ENCODE assay signal across 24 cellular contexts in genomic region chr11:112810951-112811350, GRCh38.
"Had no signal": no experiment of that assay in that cellular context is flagged by ENCODE, and none has a peak within 500 bp of the region (broad histone marks: within the 10 kb centered on the region; RNA-seq: fewer than 3 reads in every experiment).

No MANE protein-coding gene starts in this region.

- H3K4me3 Mint-ChIP-seq: activated B cell treated with CpG ODN at 0.5 μM for 24 hours; activated CD4-positive, alpha-beta memory T cell treated with anti-CD3 and anti-CD28 coated beads, Interleukin-2, amount 10 ng/mL, durations not matched to agents 7 days and 5 days; activated CD4-positive, alpha-beta T cell treated with anti-CD3 and anti-CD28 coated beads, Interleukin-2, amount 10 ng/mL, durations not matched to agents 7 days and 5 days; activated naive CD4-positive, alpha-beta T cell treated with anti-CD3 and anti-CD28 coated beads for 36 hours; activated naive CD8-positive, alpha-beta T cell; activated T-helper 17 cell treated with anti-CD3 and anti-CD28 coated beads, Interleukin-2, amount 50 U/mL, for 72 hours; brain; T-helper 17 cell had no signal

- H3K27me3 ChIP-seq: cardiac muscle cell, SJSA1 had no signal

- H3K4me3 ChIP-seq: cardiac muscle cell, SJSA1 had no signal

- H3K36me3 Mint-ChIP-seq: activated naive CD8-positive, alpha-beta T cell; brain had no signal

- DNase-seq: activated B cell treated with CpG ODN at 0.5 μM for 24 hours; activated CD4-positive, alpha-beta memory T cell treated with anti-CD3 and anti-CD28 coated beads, Interleukin-2, amount 10 ng/mL, durations not matched to agents 7 days and 5 days; activated CD4-positive, alpha-beta T cell treated with anti-CD3 and anti-CD28 coated beads, Interleukin-2, amount 10 ng/mL, durations not matched to agents 7 days and 5 days; activated gamma-delta T cell; activated naive CD4-positive, alpha-beta T cell treated with anti-CD3 and anti-CD28 coated beads for 36 hours; activated T-cell treated with anti-CD3 and anti-CD28 coated beads for 4 hours; activated T-cell treated with anti-CD3 and anti-CD28 coated beads, Interleukin-2, amount 50 U/mL, for 48 hours; amygdala; Kasumi-1; KBM-7; NCI-H1417; NCI-H1930; NCI-H2171; NCI-H2227 treated with DMSO at 0.1 percent for 48 hours; NCI-H526; NCI-H82; SHP77; T-helper 17 cell; T-helper 9 cell had no signal

- H3K27me3 Mint-ChIP-seq: activated B cell treated with CpG ODN at 0.5 μM for 24 hours; activated CD4-positive, alpha-beta T cell treated with anti-CD3 and anti-CD28 coated beads, Interleukin-2, amount 10 ng/mL, durations not matched to agents 7 days and 5 days; activated T-helper 17 cell treated with anti-CD3 and anti-CD28 coated beads, Interleukin-2, amount 50 U/mL, for 72 hours; T-helper 17 cell had no signal

- H3K4me1 Mint-ChIP-seq: activated B cell treated with CpG ODN at 0.5 μM for 24 hours; activated CD4-positive, alpha-beta memory T cell treated with anti-CD3 and anti-CD28 coated beads, Interleukin-2, amount 10 ng/mL, durations not matched to agents 7 days and 5 days; activated CD4-positive, alpha-beta T cell treated with anti-CD3 and anti-CD28 coated beads, Interleukin-2, amount 10 ng/mL, durations not matched to agents 7 days and 5 days; activated T-helper 17 cell treated with anti-CD3 and anti-CD28 coated beads, Interleukin-2, amount 50 U/mL, for 72 hours; T-helper 17 cell had no signal

- H3K27ac ChIP-seq: cardiac muscle cell, SJSA1 had no signal

- H3K9me3 Mint-ChIP-seq: activated CD4-positive, alpha-beta memory T cell treated with anti-CD3 and anti-CD28 coated beads, Interleukin-2, amount 10 ng/mL, durations not matched to agents 7 days and 5 days; activated CD4-positive, alpha-beta T cell treated with anti-CD3 and anti-CD28 coated beads, Interleukin-2, amount 10 ng/mL, durations not matched to agents 7 days and 5 days; activated naive CD4-positive, alpha-beta T cell treated with anti-CD3 and anti-CD28 coated beads for 36 hours; activated T-helper 17 cell treated with anti-CD3 and anti-CD28 coated beads, Interleukin-2, amount 50 U/mL, for 72 hours had no signal

- H3K9me3 ChIP-seq: SJSA1 had no signal

- H3K27ac Mint-ChIP-seq: activated B cell treated with CpG ODN at 0.5 μM for 24 hours; activated CD4-positive, alpha-beta memory T cell treated with anti-CD3 and anti-CD28 coated beads, Interleukin-2, amount 10 ng/mL, durations not matched to agents 7 days and 5 days; activated CD4-positive, alpha-beta T cell treated with anti-CD3 and anti-CD28 coated beads, Interleukin-2, amount 10 ng/mL, durations not matched to agents 7 days and 5 days; activated naive CD4-positive, alpha-beta T cell treated with anti-CD3 and anti-CD28 coated beads for 36 hours; activated naive CD8-positive, alpha-beta T cell; activated T-helper 17 cell treated with anti-CD3 and anti-CD28 coated beads, Interleukin-2, amount 50 U/mL, for 72 hours; T-helper 17 cell had no signal

- ATAC-seq: activated T-helper 17 cell treated with anti-CD3 and anti-CD28 coated beads, Interleukin-2, amount 50 U/mL, for 72 hours; T-helper 17 cell had no signal

- H3K4me1 ChIP-seq: SJSA1 had no signal

- H3K36me3 ChIP-seq: cardiac muscle cell, SJSA1 had no signal
